In genomic region chr4:54898941-54899340, GRCh38 we compare ENCODE assay signal across 1 cellular context.
TF ChIP-seq lines count a peak whose summit lies in the region.

No MANE protein-coding gene starts in this region.

TF ChIP-seq in IMR-90, 13 proteins besides CTCF, POLR2A, EP300 and RAD21 (continued from another document):
- TF ChIP-seq CHD1 (IDR thresholded peaks at IDR 0.05; ENCODE audit: low read depth, low read length) (no peak), SMC3 (IDR thresholded peaks at IDR 0.05; ENCODE audit: low read depth, low read length) (no peak), MAZ (IDR thresholded peaks at IDR 0.05; ENCODE audit: borderline replicate concordance, low read depth, low read length) (no peak), ELK1 (IDR thresholded peaks at IDR 0.05; ENCODE audit: borderline replicate concordance, low read depth, low read length) (no peak), RCOR1 (IDR thresholded peaks at IDR 0.05; ENCODE audit: insufficient replicate concordance, low read length) (no peak), NFE2L2 (IDR thresholded peaks at IDR 0.05; ENCODE audit: low read depth, low read length) (no peak), CEBPB (IDR thresholded peaks at IDR 0.05; ENCODE audit: low read depth, low read length) (no peak), FOS (IDR thresholded peaks at IDR 0.05; ENCODE audit: low read depth, low read length) (no peak), BHLHE40 (IDR thresholded peaks at IDR 0.05; ENCODE audit: low read depth, low read length) (no peak), RFX5 (IDR thresholded peaks at IDR 0.05; ENCODE audit: low read depth, low read length) (no peak), MXI1 (IDR thresholded peaks at IDR 0.05; ENCODE audit: borderline replicate concordance, low read depth, low read length) (no peak)
